In the genomic region with DNA sequence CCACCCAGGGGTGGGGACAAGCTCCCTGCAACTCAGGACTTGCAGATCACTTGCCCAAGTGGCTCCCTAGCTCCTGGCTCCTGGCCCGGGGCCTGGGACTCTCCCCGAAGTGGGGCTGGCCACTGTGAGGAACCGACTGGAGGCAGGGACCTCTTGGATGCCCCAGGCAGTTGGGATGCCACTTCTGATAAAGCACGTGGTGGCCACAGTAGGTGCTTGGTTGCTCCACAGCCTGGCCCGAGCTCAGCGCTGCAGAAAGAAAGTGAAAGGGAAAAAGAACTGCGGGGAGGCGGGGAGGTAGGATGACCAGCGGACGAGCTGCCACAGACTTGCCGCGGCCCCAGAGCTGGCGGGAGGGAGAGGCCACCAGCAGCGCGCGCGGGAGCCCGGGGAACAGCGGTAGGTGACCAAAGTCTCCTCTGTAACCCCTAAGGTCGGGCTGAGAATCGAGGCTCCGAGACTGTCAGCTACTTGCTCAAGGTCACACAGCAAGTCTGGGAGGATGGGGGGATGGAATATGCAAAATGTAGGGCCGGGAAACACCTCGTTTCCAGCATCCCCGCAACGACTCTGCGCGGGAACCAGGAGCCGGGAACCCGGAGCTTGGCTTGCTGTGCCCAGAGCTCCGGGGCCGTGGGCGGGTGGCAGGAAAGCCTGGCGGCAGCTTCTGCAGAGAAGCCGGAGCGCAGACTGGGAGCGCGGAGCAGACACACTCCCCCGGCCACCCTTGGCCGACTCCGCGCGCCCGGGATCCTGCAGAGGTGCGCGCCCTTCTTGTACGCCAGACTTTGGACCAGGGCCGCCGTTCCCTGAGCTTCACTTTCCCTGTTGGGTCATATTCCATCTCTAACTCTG, we compare ENCODE assay signal across 9 cellular contexts. TPM values are rescaled to one million over a fixed set of nuclear protein-coding genes. Genes with fewer than 3 reads are reported as not detected.
DNase-seq lines count a peak whose midpoint lies in the region; ATAC-seq, FAIRE-seq and TF ChIP-seq lines count a peak whose summit lies in the region.
"Had no signal": no experiment of that assay in that cellular context is flagged by ENCODE, and none has a peak within 500 bp of the region (broad histone marks: within the 10 kb centered on the region; RNA-seq: fewer than 3 reads in every experiment).

No MANE protein-coding gene starts in this region.

- no peaks in the 10 kb centered on the region for H4K20me1 ChIP-seq in fibroblast of lung (ENCODE audit: control insufficient read depth, extremely low read depth, insufficient read depth, low read length)

- H3K27me3 ChIP-seq in fibroblast of lung (ENCODE audit: control insufficient read depth, insufficient read depth, low read length): no peaks in the 10 kb centered on the region

- no peak overlapping the region for H3K27ac ChIP-seq in fibroblast of lung (ENCODE audit: insufficient read depth, low read length)
- H3K27ac ChIP-seq: VCaP had no signal

- no peak for TF ChIP-seq CTCF in fibroblast of lung (conservative IDR thresholded peaks at IDR 0.05 in 1 of 2, IDR thresholded peaks at IDR 0.05 in 1 of 2; ENCODE audit: low read depth in 1 of 2, low read length in 2 of 2)

- peak overlapping the region; percentile 74 for H3K27ac Mint-ChIP-seq in T-helper 2 cell treated with Interferon-gamma antibody and Interleukin-4, amounts not matched to agents 5 μg/mL and 100 μg/mL, for 36 hours
- peak overlapping the region; percentile 15 to 81 for H3K27ac Mint-ChIP-seq in natural killer cell treated with Interleukin-12 subunit alpha and Interleukin-12 subunit beta and Interleukin-15 and Interleukin-18, amount 100 ng/mL, for 72 hours

- H3K27me3 Mint-ChIP-seq in T-helper 2 cell treated with Interferon-gamma antibody and Interleukin-4, amounts not matched to agents 5 μg/mL and 100 μg/mL, for 36 hours (ENCODE audit: low read depth): peaks cover 15% of the 10 kb centered on the region
- peaks cover 0 to 8% of the 10 kb centered on the region in 2 donors for H3K27me3 Mint-ChIP-seq in natural killer cell treated with Interleukin-12 subunit alpha and Interleukin-12 subunit beta and Interleukin-15 and Interleukin-18, amount 100 ng/mL, for 72 hours

- H2AFZ ChIP-seq in fibroblast of lung (ENCODE audit: low read length): peak overlapping the region; percentile 90

- ATAC-seq in GM21723 (IDR thresholded peaks at IDR 0.05; ENCODE audit: unreplicated experiment): peak; percentile 27
- peak; percentile 45 to 83 for ATAC-seq in natural killer cell treated with Interleukin-12 subunit alpha and Interleukin-12 subunit beta and Interleukin-15 and Interleukin-18, amount 100 ng/mL, for 72 hours

- peak overlapping the region; percentile 49 to 75 (median 70) for H3K4me3 ChIP-seq in fibroblast of lung (replicated peaks in 1 of 4; ENCODE audit: control extremely low read depth in 1 of 4, insufficient read depth in 1 of 4, low read depth in 3 of 4, low read length in 4 of 4)

- no peaks in the 10 kb centered on the region for H3K36me3 ChIP-seq in fibroblast of lung (ENCODE audit: control insufficient read depth, insufficient read depth, low read length)

- peaks cover 18% of the 10 kb centered on the region for H3K36me3 Mint-ChIP-seq in T-helper 2 cell treated with Interferon-gamma antibody and Interleukin-4, amounts not matched to agents 5 μg/mL and 100 μg/mL, for 36 hours (ENCODE audit: low read depth)
- H3K36me3 Mint-ChIP-seq in natural killer cell treated with Interleukin-12 subunit alpha and Interleukin-12 subunit beta and Interleukin-15 and Interleukin-18, amount 100 ng/mL, for 72 hours: no peaks in the 10 kb centered on the region

- no peaks in the 10 kb centered on the region for H3K9me3 Mint-ChIP-seq in T-helper 2 cell treated with Interferon-gamma antibody and Interleukin-4, amounts not matched to agents 5 μg/mL and 100 μg/mL, for 36 hours
- H3K9me3 Mint-ChIP-seq in natural killer cell treated with Interleukin-12 subunit alpha and Interleukin-12 subunit beta and Interleukin-15 and Interleukin-18, amount 100 ng/mL, for 72 hours: no peaks in the 10 kb centered on the region

- H3K79me2 ChIP-seq in fibroblast of lung (ENCODE audit: control insufficient read depth, insufficient read depth, low read length): no peaks in the 10 kb centered on the region

- peak; percentile 56 for DNase-seq in ELR (ENCODE audit: low read depth)
- DNase-seq in T-helper 2 cell treated with Interferon-gamma antibody and Interleukin-4, amounts not matched to agents 5 μg/mL and 100 μg/mL, for 36 hours (ENCODE audit: low spot score): peak; percentile 42
- DNase-seq in fibroblast of lung (ENCODE audit: low read depth in 2 of 2): peak; percentile 15 to 20
- DNase-seq in natural killer cell treated with Interleukin-12 subunit alpha and Interleukin-12 subunit beta and Interleukin-15 and Interleukin-18, amount 100 ng/mL, for 72 hours (ENCODE audit: low spot score): peak; percentile 81
- DNase-seq in epidermal melanocyte (ENCODE audit: insufficient read length, low spot score): no peak
- no peak for DNase-seq in HT-29 (ENCODE audit: low spot score)
- DNase-seq in HTR-8/SVneo (ENCODE audit: insufficient read length, low spot score): no peak

- no peak for FAIRE-seq in HTR-8/SVneo (lab: Jason Lieb, UNC)

- no peaks in the 10 kb centered on the region for H3K9me3 ChIP-seq in fibroblast of lung (ENCODE audit: control insufficient read depth, insufficient read depth, low read depth, low read length)

- H3K4me1 Mint-ChIP-seq in T-helper 2 cell treated with Interferon-gamma antibody and Interleukin-4, amounts not matched to agents 5 μg/mL and 100 μg/mL, for 36 hours (ENCODE audit: low read depth): peaks cover 70% of the 10 kb centered on the region
- peaks cover 58 to 68% of the 10 kb centered on the region in 2 donors for H3K4me1 Mint-ChIP-seq in natural killer cell treated with Interleukin-12 subunit alpha and Interleukin-12 subunit beta and Interleukin-15 and Interleukin-18, amount 100 ng/mL, for 72 hours (ENCODE audit: low read depth in 2 of 2)

- H3K4me1 ChIP-seq in fibroblast of lung (ENCODE audit: control insufficient read depth, extremely low read depth, insufficient read depth, low read length): peaks cover 9% of the 10 kb centered on the region

- H3K4me2 ChIP-seq in fibroblast of lung (ENCODE audit: extremely low read depth, insufficient read depth, low read length): peak overlapping the region; percentile 93

- H3K9ac ChIP-seq in fibroblast of lung (ENCODE audit: insufficient read depth, low read length): peak overlapping the region; percentile 35

- H3K4me3 Mint-ChIP-seq in T-helper 2 cell treated with Interferon-gamma antibody and Interleukin-4, amounts not matched to agents 5 μg/mL and 100 μg/mL, for 36 hours: peak overlapping the region; percentile 93
- peak overlapping the region; percentile 83 for H3K4me3 Mint-ChIP-seq in natural killer cell treated with Interleukin-12 subunit alpha and Interleukin-12 subunit beta and Interleukin-15 and Interleukin-18, amount 100 ng/mL, for 72 hours

RNA-seq across cellular contexts. Expression of gene CIITA, which starts 1.9 kb away (rescaled TPM):
- total RNA-seq in fibroblast of lung: 0.51 and 0.66 TPM in 2 replicates
- polyA plus RNA-seq in fibroblast of lung: 0.27 and 0.40 TPM in 2 replicates
- 0.39 and 0.57 TPM in 2 replicates for polyA plus RNA-seq in fibroblast of lung (2012)
- 0.59 and 0.98 TPM in 2 replicates for polyA minus RNA-seq in fibroblast of lung (ENCODE audit: low replicate concordance)
- total RNA-seq in natural killer cell treated with Interleukin-12 subunit alpha and Interleukin-12 subunit beta and Interleukin-15 and Interleukin-18, amount 100 ng/mL, for 72 hours: 100 to 1,000 TPM in 1 of 2 donors, 10 to 100 TPM in 1; 13.3 to 104 TPM
- not detected in 2 replicates for total RNA-seq in HT-29 (2014; rRNA removed; shearing (Covaris generic))

Comparison
In these comparisons a context has a peak if more than half of its experiments do, and no peak if none do; other contexts are left out.
1. DNase-seq: peak in ELR (single experiment), T-helper 2 cell treated with Interferon-gamma antibody and Interleukin-4, amounts not matched to agents 5 μg/mL and 100 μg/mL, for 36 hours (single experiment), fibroblast of lung (2 of 2) and natural killer cell treated with Interleukin-12 subunit alpha and Interleukin-12 subunit beta and Interleukin-15 and Interleukin-18, amount 100 ng/mL, for 72 hours (single experiment); none in epidermal melanocyte (single experiment), HT-29 (single experiment) and HTR-8/SVneo (single experiment).